19 cellular contexts compared by ENCODE assay signal in genomic region chr2:23246992-23247683, GRCh38.
DNase-seq lines count a peak whose midpoint lies in the region; ATAC-seq, FAIRE-seq and TF ChIP-seq lines count a peak whose summit lies in the region.
"Had no signal": no experiment of that assay in that cellular context is flagged by ENCODE, and none has a peak within 500 bp of the region (broad histone marks: within the 10 kb centered on the region; RNA-seq: fewer than 3 reads in every experiment).

No MANE protein-coding gene starts in this region.

- TF ChIP-seq EP300 in HepG2 (IDR thresholded peaks at IDR 0.05; ENCODE audit: low read depth in 2 of 2, low read length in 2 of 2) (no peak), HepG2 (CRISPR knock-in tag; IDR thresholded peaks at IDR 0.05; ENCODE audit: borderline replicate concordance) (no peak)

- no peak overlapping the region for H2AFZ ChIP-seq in HepG2 (ENCODE audit: low read length)

- H4K20me1 ChIP-seq in HepG2 (ENCODE audit: insufficient read depth, low read length), result no peaks in the 10 kb centered on the region

- intact Hi-C loops in HepG2 (cut with micrococcal nuclease; ENCODE audit: unreplicated experiment) (no loop called here), testis (cut with DNase I; ENCODE audit: low total_unique reads) (no loop called here)

- 26% methylated on average over 4 of the region's 4 CpGs for WGBS in liver
- WGBS in HepG2 (ENCODE audit: low lambda C conversion rate), result under 1% methylated on average over 4 of the region's 4 CpGs
- 74 to 77% methylated on average over 4 of the region's 4 CpGs for WGBS in testis, 2 donors

- TF ChIP-seq RAD21 in liver (IDR thresholded peaks at IDR 0.05), result peak; percentile 11 to 29
- no peak for TF ChIP-seq RAD21 in HepG2 (CRISPR knock-in tag; IDR thresholded peaks at IDR 0.05)

- H3K9me3 ChIP-seq in liver (ENCODE audit: control insufficient read depth in 4 of 4, low read length in 3 of 4) (no peaks in the 10 kb centered on the region), HepG2 (ENCODE audit: low read length) (no peaks in the 10 kb centered on the region), testis (no peaks in the 10 kb centered on the region)
- H3K9me3 ChIP-seq: Caco-2 had no signal

- no peak for ATAC-seq in HepG2
- ATAC-seq in GM18861 (IDR thresholded peaks at IDR 0.05; ENCODE audit: unreplicated experiment), result no peak

- H3K9ac ChIP-seq in liver (ENCODE audit: low read depth in 1 of 2, low read length in 2 of 2) (peak overlapping the region in 1 of 2 donors; percentile 52), HepG2 (ENCODE audit: insufficient read depth, low read depth, low read length) (no peak overlapping the region)

- H3K4me1 ChIP-seq in liver (ENCODE audit: control insufficient read depth in 4 of 4, insufficient read depth in 4 of 4, low read length in 3 of 4), result peaks cover 17 to 51% (median 47%) of the 10 kb centered on the region in 4 donors
- H3K4me1 ChIP-seq in HepG2 (ENCODE audit: insufficient read depth, low read length), result no peaks in the 10 kb centered on the region
- H3K4me1 ChIP-seq in testis, result no peaks in the 10 kb centered on the region
- H3K4me1 ChIP-seq: Caco-2 had no signal

- no peak overlapping the region for H3K4me2 ChIP-seq in HepG2 (ENCODE audit: low read depth, low read length)

- H3K27ac ChIP-seq in liver (ENCODE audit: low read depth in 1 of 2, low read length in 2 of 2) (peak overlapping the region; percentile 46 to 57), HepG2 (ENCODE audit: extremely low read length, insufficient read depth, low read length) (no peak overlapping the region), testis (no peak overlapping the region)
- H3K27ac ChIP-seq: C4-2B had no signal

- no peak for FAIRE-seq in HepG2 (lab: Jason Lieb, UNC)
- FAIRE-seq: A204.1, D721Med, GM12891, H1 had no signal

- H3K4me3 ChIP-seq in liver (ENCODE audit: low read depth in 1 of 3, low read length in 3 of 3), result peak overlapping the region; percentile 11 to 33 (median 15)
- no peak overlapping the region for H3K4me3 ChIP-seq in HepG2 (replicated peaks in 1 of 3; ENCODE audit: insufficient read depth in 1 of 3, low read depth in 2 of 3, low read length in 3 of 3)
- no peak overlapping the region for H3K4me3 ChIP-seq in testis

- CTCF ChIA-PET in HepG2 (lab: Yijun Ruan, JAX; ENCODE audit: low intra/inter-chr PET ratio, low total read pairs), result no interaction called here

- TF ChIP-seq POLR2A in HepG2 (IDR thresholded peaks at IDR 0.05; ENCODE audit: insufficient read depth in 1 of 2, low read depth in 2 of 2, low read length in 2 of 2), result no peak
- no peak for TF ChIP-seq POLR2A in testis (IDR thresholded peaks at IDR 0.05)

- H3K79me2 ChIP-seq in HepG2 (ENCODE audit: insufficient read depth, low read length), result no peaks in the 10 kb centered on the region

- in situ Hi-C loops in HepG2 (cut with HindIII; ENCODE audit: extremely low pct_ligation_motif_present, low pct_unique_long_range_greater_than_20kb), result no loop called here
- in situ Hi-C loops in G401 (cut with HindIII; ENCODE audit: low sequenced_read_pairs), result no loop called here

- no peaks in the 10 kb centered on the region for H3K36me3 ChIP-seq in liver (ENCODE audit: control insufficient read depth in 4 of 4, insufficient read depth in 3 of 4, low read depth in 1 of 4, low read length in 3 of 4)
- no peaks in the 10 kb centered on the region for H3K36me3 ChIP-seq in HepG2 (replicated peaks in 1 of 2; ENCODE audit: control insufficient read depth in 1 of 2, insufficient read depth in 2 of 2, low read length in 2 of 2)
- no peaks in the 10 kb centered on the region for H3K36me3 ChIP-seq in testis (ENCODE audit: low read depth, missing control alignments)

- H3K27me3 ChIP-seq in liver (ENCODE audit: control insufficient read depth in 4 of 4, insufficient read depth in 4 of 4, low read length in 3 of 4) (no peaks in the 10 kb centered on the region), HepG2 (ENCODE audit: control insufficient read depth in 1 of 2, insufficient read depth in 2 of 2, low read length in 2 of 2) (peaks cover 0 to 3% of the 10 kb centered on the region in 2 experiments; a peak in 1 of 5 replicates), testis (no peaks in the 10 kb centered on the region)

- DNase-seq in HepG2 (ENCODE audit: low spot score) (no peak), NCI-H146 treated with DMSO at 0.1 percent for 48 hours (lab: John Stamatoyannopoulos, UW; ENCODE audit: unreplicated experiment) (peak; percentile 15), NCI-H774 (lab: John Stamatoyannopoulos, UW) (peak; percentile 29), G401 (ENCODE audit: low spot score) (no peak), testis (no peak)
- DNase-seq: ACHN; AML-193; Caco-2; CD4-positive, alpha-beta T cell; DMS79 treated with DMSO at 0.1 percent for 48 hours; H9; KG1 had no signal

- no peak for TF ChIP-seq CTCF in liver (IDR thresholded peaks at IDR 0.05; ENCODE audit: low read depth, low read length, missing input control)
- no peak for TF ChIP-seq CTCF in HepG2 (CRISPR knock-in tag; IDR thresholded peaks at IDR 0.05)
- TF ChIP-seq CTCF in testis (IDR thresholded peaks at IDR 0.05), result no peak

- BruUV-seq in HepG2 (replicated peaks; lab: Mats Ljungman, UMichigan), result no TSS peak

- POLR2A ChIA-PET in HepG2 (lab: Yijun Ruan, JAX), result no interaction called here

TF ChIP-seq in liver, 16 proteins besides CTCF, POLR2A, EP300 and RAD21 (continues in another document):
- no peak for TF ChIP-seq MAX (IDR thresholded peaks at IDR 0.05)
- peak; percentile 36 for TF ChIP-seq SP1 (IDR thresholded peaks at IDR 0.05)
- no peak for TF ChIP-seq HNF4G (IDR thresholded peaks at IDR 0.05)
- peak; percentile 13 for TF ChIP-seq FOXA2 (IDR thresholded peaks at IDR 0.05)
- no peak for TF ChIP-seq GABPA (IDR thresholded peaks at IDR 0.05 in 1 of 2, conservative IDR thresholded peaks at IDR 0.05 in 1 of 2)
- TF ChIP-seq TAF1 (conservative IDR thresholded peaks at IDR 0.05), result no peak
- TF ChIP-seq JUND (IDR thresholded peaks at IDR 0.05), result no peak
- TF ChIP-seq ZBTB33 (IDR thresholded peaks at IDR 0.05), result no peak

TF ChIP-seq in HepG2, 621 proteins besides CTCF, POLR2A, EP300 and RAD21 (continues in another document):
- TF ChIP-seq ZNF142 (CRISPR knock-in tag; IDR thresholded peaks at IDR 0.05), result no peak
- no peak for TF ChIP-seq ETV5 (CRISPR knock-in tag; IDR thresholded peaks at IDR 0.05; ENCODE audit: borderline replicate concordance)
- TF ChIP-seq PHB2 (IDR thresholded peaks at IDR 0.05; ENCODE audit: partially characterized antibody), result no peak
- TF ChIP-seq NFIB (CRISPR knock-in tag; IDR thresholded peaks at IDR 0.05; ENCODE audit: borderline replicate concordance), result no peak
- no peak for TF ChIP-seq KDM3A (CRISPR knock-in tag; IDR thresholded peaks at IDR 0.05; ENCODE audit: low read depth)
- no peak for TF ChIP-seq IKZF4 (CRISPR knock-in tag; IDR thresholded peaks at IDR 0.05; ENCODE audit: borderline replicate concordance, low read depth, not compliant biosample characterization)
- TF ChIP-seq PRMT3 (CRISPR knock-in tag; IDR thresholded peaks at IDR 0.05; ENCODE audit: borderline replicate concordance, low read depth), result no peak
- TF ChIP-seq ZNF678 (CRISPR knock-in tag; IDR thresholded peaks at IDR 0.05), result no peak
- TF ChIP-seq ZNF761 (CRISPR knock-in tag; conservative IDR thresholded peaks at IDR 0.05), result no peak
- no peak for TF ChIP-seq SP5 (CRISPR knock-in tag; IDR thresholded peaks at IDR 0.05; ENCODE audit: borderline replicate concordance, low read depth)
- TF ChIP-seq IRX3 (CRISPR knock-in tag; IDR thresholded peaks at IDR 0.05; ENCODE audit: borderline replicate concordance, low read depth), result no peak
- TF ChIP-seq ARNTL (CRISPR knock-in tag; IDR thresholded peaks at IDR 0.05), result no peak
- no peak for TF ChIP-seq ZNF572 (CRISPR knock-in tag; IDR thresholded peaks at IDR 0.05)
- no peak for TF ChIP-seq MATR3 (CRISPR knock-in tag; IDR thresholded peaks at IDR 0.05)
- TF ChIP-seq ZNF230 (CRISPR knock-in tag; IDR thresholded peaks at IDR 0.05), result no peak
- no peak for TF ChIP-seq SMAD3 (CRISPR knock-in tag; IDR thresholded peaks at IDR 0.05)

Comparison
In these comparisons a context has a peak if more than half of its experiments do, and no peak if none do; other contexts are left out.
1. H3K27ac ChIP-seq: peak in liver (2 of 2); none in HepG2 (single experiment) and testis (0 of 2).
2. H3K4me3 ChIP-seq: peak in liver (3 of 3); none in HepG2 (0 of 3) and testis (0 of 2).
3. DNase-seq: peak in NCI-H146 treated with DMSO at 0.1 percent for 48 hours (single experiment) and NCI-H774 (single experiment); none in HepG2 (single experiment), G401 (single experiment) and testis (single experiment).